20 cellular contexts compared by ENCODE assay signal in the genomic region with DNA sequence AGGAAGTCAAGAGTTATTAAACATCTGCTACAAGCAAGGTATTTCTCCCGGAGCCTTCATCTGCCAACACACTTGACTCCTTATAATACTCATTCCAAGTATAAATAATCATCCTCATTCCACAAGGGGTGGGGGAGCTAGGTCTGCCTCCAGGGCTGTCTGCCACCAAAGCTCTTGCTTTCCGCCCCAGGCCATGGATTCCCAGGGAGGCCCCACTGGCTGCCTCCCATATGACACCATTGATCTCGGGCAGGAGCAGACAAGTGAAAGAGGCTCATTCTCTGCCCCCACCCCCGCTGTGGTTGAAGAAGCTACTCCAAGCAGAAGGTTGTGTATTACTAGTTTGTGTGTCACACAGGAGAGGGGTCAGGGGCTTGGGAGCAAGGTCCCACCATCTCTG.
"Had no signal": no experiment of that assay in that cellular context is flagged by ENCODE, and none has a peak within 500 bp of the region (broad histone marks: within the 10 kb centered on the region; RNA-seq: fewer than 3 reads in every experiment).

No MANE protein-coding gene starts in this region.

- H3K9me3 ChIP-seq: pancreas, prostate gland, upper lobe of right lung had no signal

- H3K4me2 ChIP-seq: smooth muscle cell had no signal

- H3K27ac ChIP-seq: esophagus muscularis mucosa, pancreas, prostate gland, upper lobe of right lung had no signal

- H3K4me3 ChIP-seq: esophagus muscularis mucosa, pancreas, prostate gland, smooth muscle cell, upper lobe of right lung had no signal

- H3K4me1 ChIP-seq: pancreas, prostate gland, upper lobe of right lung had no signal

- H3K27me3 ChIP-seq: esophagus muscularis mucosa, pancreas, upper lobe of right lung had no signal

- H3K36me3 ChIP-seq: esophagus muscularis mucosa, pancreas, prostate gland, upper lobe of right lung had no signal

- ATAC-seq: activated naive CD4-positive, alpha-beta T cell treated with anti-CD3 and anti-CD28 coated beads, Interleukin-2, amount 50 U/mL, for 72 hours; activated T-cell treated with anti-CD3 and anti-CD28 coated beads, Interleukin-2, amount 50 U/mL, for 72 hours; left ventricle myocardium superior; pancreas; stimulated activated memory B cell treated with anti-CD40 and anti-IgM and Interleukin-4, amounts not matched to agents 10 μg/mL and 1 μg/mL and 100 μg/mL, for 72 hours; stimulated activated naive CD8-positive, alpha-beta T cell treated with anti-CD3 and anti-CD28 coated beads, Interleukin-15, amount 100 ng/mL, for 72 hours; upper lobe of right lung had no signal

- DNase-seq: activated CD4-positive, alpha-beta T cell treated with anti-CD3 and anti-CD28 coated beads for 4 hours; activated CD4-positive, alpha-beta T cell treated with anti-CD3 and anti-CD28 coated beads, Interleukin-2, amount 50 U/mL, for 4 hours; activated naive CD4-positive, alpha-beta T cell; activated T-cell treated with anti-CD3 and anti-CD28 coated beads for 4 hours; activated T-cell treated with anti-CD3 and anti-CD28 coated beads, Interleukin-2, amount 50 U/mL, for 72 hours; dermis blood vessel endothelial cell; effector CD4-positive, alpha-beta T cell; foreskin melanocyte; left ventricle myocardium superior; pancreas; stimulated activated CD4-positive, alpha-beta T cell treated with anti-CD3 and anti-CD28 coated beads, Interleukin-1b, Interleukin-23, amount 100 ng/mL, for 48 hours; stimulated activated CD4-positive, alpha-beta T cell treated with anti-CD3 and anti-CD28 coated beads, Interleukin-4, amount 100 ng/mL, for 4 hours; stimulated activated CD8-positive, alpha-beta memory T cell treated with anti-CD3 and anti-CD28 coated beads, Interleukin-4, amount 100 ng/mL, for 48 hours; stimulated activated naive CD8-positive, alpha-beta T cell treated with anti-CD3 and anti-CD28 coated beads, Interleukin-15, amount 100 ng/mL, for 72 hours; upper lobe of right lung had no signal
